ENCODE assay signal across 18 cellular contexts in genomic region chr2:170298115-170298514, GRCh38.
DNase-seq lines count a peak whose midpoint lies in the region; ATAC-seq and TF ChIP-seq lines count a peak whose summit lies in the region.
"Had no signal": no experiment of that assay in that cellular context is flagged by ENCODE, and none has a peak within 500 bp of the region (broad histone marks: within the 10 kb centered on the region; RNA-seq: fewer than 3 reads in every experiment).

No MANE protein-coding gene starts in this region.

- H3K4me2 ChIP-seq in osteoblast (ENCODE audit: insufficient read depth, low read length), result no peak overlapping the region

- DNase-seq in osteoblast (ENCODE audit: insufficient read length, low spot score, missing footprints) (peak; percentile 6), COLO829 (ENCODE audit: low spot score) (no peak), mucosa of descending colon (no peak), ascending aorta (ENCODE audit: low spot score in 2 of 2) (no peak)
- DNase-seq: activated CD8-positive, alpha-beta memory T cell treated with anti-CD3 and anti-CD28 coated beads, Interleukin-2, amount 50 U/mL, for 48 hours; COR-L47; foreskin melanocyte; H9; left colon; NCI-H1048; NCI-H82; SIG-M5; sigmoid colon had no signal

- H3K4me1 ChIP-seq in osteoblast (ENCODE audit: insufficient read depth, low read length) (no peaks in the 10 kb centered on the region), mucosa of descending colon (ENCODE audit: low read depth) (no peaks in the 10 kb centered on the region), ascending aorta (no peaks in the 10 kb centered on the region)
- H3K4me1 ChIP-seq: sigmoid colon had no signal

- H3K27ac ChIP-seq in osteoblast (ENCODE audit: low read depth, low read length) (no peak overlapping the region), ascending aorta (no peak overlapping the region)
- H3K27ac ChIP-seq: sigmoid colon, thoracic aorta, VCaP had no signal

- no peaks in the 10 kb centered on the region for H3K9me3 ChIP-seq in osteoblast (ENCODE audit: low read depth, low read length)
- H3K9me3 ChIP-seq in mucosa of descending colon, result no peaks in the 10 kb centered on the region
- no peaks in the 10 kb centered on the region for H3K9me3 ChIP-seq in ascending aorta
- H3K9me3 ChIP-seq: thoracic aorta had no signal

- H2AFZ ChIP-seq in osteoblast (ENCODE audit: low read length), result no peak overlapping the region

- intact Hi-C loops in mucosa of descending colon (cut with DNase I, micrococcal nuclease), result no loop called here
- intact Hi-C loops in ascending aorta (cut with DNase I), result no loop called here

- TF ChIP-seq CTCF in osteoblast (IDR thresholded peaks at IDR 0.05; ENCODE audit: extremely low read depth, low read depth, low read length), result no peak
- no peak for TF ChIP-seq CTCF in mucosa of descending colon (IDR thresholded peaks at IDR 0.05)
- no peak for TF ChIP-seq CTCF in ascending aorta (IDR thresholded peaks at IDR 0.05)

- H3K27me3 ChIP-seq in osteoblast (ENCODE audit: insufficient read depth, low read length) (no peaks in the 10 kb centered on the region), ascending aorta (no peaks in the 10 kb centered on the region)
- H3K27me3 ChIP-seq: sigmoid colon had no signal

- H3K36me3 ChIP-seq in osteoblast (ENCODE audit: insufficient read depth, low read length) (no peaks in the 10 kb centered on the region), mucosa of descending colon (ENCODE audit: low read depth) (no peaks in the 10 kb centered on the region), ascending aorta (no peaks in the 10 kb centered on the region)
- H3K36me3 ChIP-seq: sigmoid colon, thoracic aorta had no signal

- no peak overlapping the region for H3K4me3 ChIP-seq in osteoblast (ENCODE audit: insufficient read depth, low read length)
- no peak overlapping the region for H3K4me3 ChIP-seq in mucosa of descending colon
- no peak overlapping the region for H3K4me3 ChIP-seq in ascending aorta
- H3K4me3 ChIP-seq: sigmoid colon, thoracic aorta had no signal

- peak; percentile 67 for ATAC-seq in GM19025 (IDR thresholded peaks at IDR 0.05; ENCODE audit: low read depth, unreplicated experiment)
- ATAC-seq in GM21717 (IDR thresholded peaks at IDR 0.05; ENCODE audit: unreplicated experiment), result peak; percentile 80
- peak; percentile 69 for ATAC-seq in HG03280 (IDR thresholded peaks at IDR 0.05; ENCODE audit: unreplicated experiment)
- no peak for ATAC-seq in mucosa of descending colon
- ATAC-seq: left colon had no signal

- H4K20me1 ChIP-seq in osteoblast (ENCODE audit: insufficient read depth, low read length), result no peaks in the 10 kb centered on the region

- H3K79me2 ChIP-seq in osteoblast (ENCODE audit: insufficient read depth, low read length), result no peaks in the 10 kb centered on the region
